25 cellular contexts compared by ENCODE assay signal in genomic region chr13:74883834-74884233, GRCh38.
DNase-seq lines count a peak whose midpoint lies in the region; ATAC-seq and TF ChIP-seq lines count a peak whose summit lies in the region.
"Had no signal": no experiment of that assay in that cellular context is flagged by ENCODE, and none has a peak within 500 bp of the region (broad histone marks: within the 10 kb centered on the region; RNA-seq: fewer than 3 reads in every experiment).

No MANE protein-coding gene starts in this region.

- no peak overlapping the region for H3K27ac Mint-ChIP-seq in neural progenitor cell
- H3K27ac Mint-ChIP-seq: effector memory CD8-positive, alpha-beta T cell; IgD-negative memory B cell; stimulated activated naive B cell treated with anti-CD40 and anti-IgM and Interleukin-4, amounts not matched to agents 10 μg/mL and 1 μg/mL and 100 μg/mL, for 72 hours; T-helper 1 cell treated with Interleukin-12 subunit alpha and Interleukin-12 subunit beta and Interleukin-4 antibody, amounts not matched to agents 30 μg/mL and 1 μg/mL, for 36 hours had no signal

- TF ChIP-seq CTCF in NB4 (IDR thresholded peaks at IDR 0.05; ENCODE audit: low read depth, low read length) (no peak), choroid plexus epithelial cell (conservative IDR thresholded peaks at IDR 0.05; ENCODE audit: low read depth, low read length) (peak; percentile 54), neural progenitor cell (IDR thresholded peaks at IDR 0.05) (peak; percentile 15), suprapubic skin (IDR thresholded peaks at IDR 0.05) (no peak)

- H3F3A ChIP-seq in neural progenitor cell (ENCODE audit: low read depth), result no peaks in the 10 kb centered on the region

- no peak overlapping the region for H3K4me3 Mint-ChIP-seq in neural progenitor cell
- H3K4me3 Mint-ChIP-seq: effector memory CD8-positive, alpha-beta T cell; IgD-negative memory B cell; stimulated activated naive B cell treated with anti-CD40 and anti-IgM and Interleukin-4, amounts not matched to agents 10 μg/mL and 1 μg/mL and 100 μg/mL, for 72 hours; T-helper 1 cell treated with Interleukin-12 subunit alpha and Interleukin-12 subunit beta and Interleukin-4 antibody, amounts not matched to agents 30 μg/mL and 1 μg/mL, for 36 hours had no signal

- no peaks in the 10 kb centered on the region for H3K4me1 Mint-ChIP-seq in neural progenitor cell
- H3K4me1 Mint-ChIP-seq: IgD-negative memory B cell; stimulated activated naive B cell treated with anti-CD40 and anti-IgM and Interleukin-4, amounts not matched to agents 10 μg/mL and 1 μg/mL and 100 μg/mL, for 72 hours had no signal

- no peaks in the 10 kb centered on the region for H4K20me1 ChIP-seq in neural progenitor cell (ENCODE audit: low read depth)

- H3K27me3 Mint-ChIP-seq in neural progenitor cell (ENCODE audit: insufficient read depth, low read depth), result no peaks in the 10 kb centered on the region
- H3K27me3 Mint-ChIP-seq: effector memory CD8-positive, alpha-beta T cell; IgD-negative memory B cell; stimulated activated naive B cell treated with anti-CD40 and anti-IgM and Interleukin-4, amounts not matched to agents 10 μg/mL and 1 μg/mL and 100 μg/mL, for 72 hours had no signal

- 82% methylated on average over 3 of the region's 3 CpGs for WGBS in suprapubic skin

- ATAC-seq in GM21723 (IDR thresholded peaks at IDR 0.05; ENCODE audit: unreplicated experiment), result no peak
- no peak for ATAC-seq in GM19467 (IDR thresholded peaks at IDR 0.05; ENCODE audit: unreplicated experiment)
- ATAC-seq: effector memory CD8-positive, alpha-beta T cell; sciatic nerve; stimulated activated naive B cell treated with anti-CD40 and anti-IgM and Interleukin-4, amounts not matched to agents 10 μg/mL and 1 μg/mL and 100 μg/mL, for 72 hours had no signal

- H3K27me3 ChIP-seq in neural progenitor cell (no peaks in the 10 kb centered on the region), suprapubic skin (no peaks in the 10 kb centered on the region)
- H3K27me3 ChIP-seq: ovary, tibial artery had no signal

- H3K27ac ChIP-seq in neural progenitor cell (no peak overlapping the region), suprapubic skin (no peak overlapping the region)
- H3K27ac ChIP-seq: ovary, tibial artery, WERI-Rb-1 had no signal

- no peaks in the 10 kb centered on the region for H3K4me1 ChIP-seq in neural progenitor cell
- no peaks in the 10 kb centered on the region for H3K4me1 ChIP-seq in suprapubic skin
- H3K4me1 ChIP-seq: HAP-1, tibial artery had no signal

- H3K9me3 ChIP-seq in neural progenitor cell (ENCODE audit: low read depth) (no peaks in the 10 kb centered on the region), suprapubic skin (no peaks in the 10 kb centered on the region)
- H3K9me3 ChIP-seq: HAP-1 had no signal

- peaks cover 5% of the 10 kb centered on the region for H3K36me3 Mint-ChIP-seq in neural progenitor cell
- H3K36me3 Mint-ChIP-seq: IgD-negative memory B cell; stimulated activated naive B cell treated with anti-CD40 and anti-IgM and Interleukin-4, amounts not matched to agents 10 μg/mL and 1 μg/mL and 100 μg/mL, for 72 hours had no signal

- H3K79me2 ChIP-seq in neural progenitor cell (ENCODE audit: low read depth), result no peaks in the 10 kb centered on the region

- H2AFZ ChIP-seq in neural progenitor cell (replicated peaks), result no peak overlapping the region

- DNase-seq in EH (ENCODE audit: low read depth) (peak; percentile 7), NB4 (ENCODE audit: low read depth) (peak; percentile 3), choroid plexus epithelial cell (ENCODE audit: low read depth) (peak; percentile 72), neural progenitor cell (ENCODE audit: low spot score) (no peak), suprapubic skin (ENCODE audit: low spot score in 2 of 2) (no peak)
- DNase-seq in activated CD4-positive, alpha-beta T cell treated with anti-CD3 and anti-CD28 coated beads for 1 hour, result no peak
- DNase-seq: activated CD4-positive, alpha-beta T cell treated with anti-CD3 and anti-CD28 coated beads, Interleukin-2, amount 50 U/mL, for 48 hours; activated naive CD4-positive, alpha-beta T cell treated with Interleukin-2 at 50 U/mL for 16 hours; AML-193; anterior cingulate cortex; effector memory CD8-positive, alpha-beta T cell; hypothalamus; NCI-H2081; NCI-H510A; ovary; Right ventricle myocardium superior; stimulated activated naive B cell treated with anti-CD40 and anti-IgM and Interleukin-4, amounts not matched to agents 10 μg/mL and 1 μg/mL and 100 μg/mL, for 72 hours; tibial artery; WERI-Rb-1 had no signal

- H3K9ac ChIP-seq in neural progenitor cell, result no peak overlapping the region

- no peaks in the 10 kb centered on the region for H3K36me3 ChIP-seq in neural progenitor cell
- no peaks in the 10 kb centered on the region for H3K36me3 ChIP-seq in suprapubic skin
- H3K36me3 ChIP-seq: HAP-1, ovary, WERI-Rb-1 had no signal

- H3K9me3 Mint-ChIP-seq in neural progenitor cell, result peaks cover 16% of the 10 kb centered on the region
- H3K9me3 Mint-ChIP-seq: effector memory CD8-positive, alpha-beta T cell; T-helper 1 cell treated with Interleukin-12 subunit alpha and Interleukin-12 subunit beta and Interleukin-4 antibody, amounts not matched to agents 30 μg/mL and 1 μg/mL, for 36 hours had no signal

- no peak overlapping the region for H3K4me2 ChIP-seq in neural progenitor cell

- no peak for TF ChIP-seq EP300 in suprapubic skin (IDR thresholded peaks at IDR 0.05)

- no peak for TF ChIP-seq POLR2A in NB4 (IDR thresholded peaks at IDR 0.05; ENCODE audit: extremely low read depth, insufficient read length)
- no peak for TF ChIP-seq POLR2A in suprapubic skin (IDR thresholded peaks at IDR 0.05)

- H3K4me3 ChIP-seq in NB4 (ENCODE audit: low read depth, low read length) (no peak overlapping the region), choroid plexus epithelial cell (ENCODE audit: low read depth, low read length) (no peak overlapping the region), neural progenitor cell (no peak overlapping the region), suprapubic skin (no peak overlapping the region)
- H3K4me3 ChIP-seq: HAP-1, ovary, tibial artery had no signal

Comparison
In these comparisons a context has a peak if more than half of its experiments do, and no peak if none do; other contexts are left out.
1. DNase-seq: peak in EH (single experiment), NB4 (single experiment) and choroid plexus epithelial cell (single experiment); none in neural progenitor cell (single experiment), suprapubic skin (0 of 2) and activated CD4-positive, alpha-beta T cell treated with anti-CD3 and anti-CD28 coated beads for 1 hour (single experiment).
2. CTCF ChIP-seq: peak in choroid plexus epithelial cell (single experiment) and neural progenitor cell (single experiment); none in NB4 (single experiment) and suprapubic skin (0 of 2).